Comparison of ENCODE assay signal across 31 cellular contexts in genomic region chr5:74007193-74007592, GRCh38.
"Had no signal": no experiment of that assay in that cellular context is flagged by ENCODE, and none has a peak within 500 bp of the region (broad histone marks: within the 10 kb centered on the region; RNA-seq: fewer than 3 reads in every experiment).

No MANE protein-coding gene starts in this region.

- ATAC-seq: activated naive CD4-positive, alpha-beta T cell treated with anti-CD3 and anti-CD28 coated beads, Interleukin-2, amount 50 U/mL, for 72 hours; activated naive CD8-positive, alpha-beta T cell treated with anti-CD3 and anti-CD28 coated beads, Interleukin-2, amount 50 U/mL, for 24 hours; activated T-cell treated with anti-CD3 and anti-CD28 coated beads, Interleukin-2, amount 50 U/mL, for 4 hours; activated T-cell treated with anti-CD3 and anti-CD28 coated beads, Interleukin-2, amount 50 U/mL, for 72 hours; activated T-helper 17 cell treated with anti-CD3 and anti-CD28 coated beads, Interleukin-2, amount 50 U/mL, for 72 hours; body of pancreas had no signal

- H3K27me3 ChIP-seq: adrenal gland, ascending aorta, body of pancreas, brain microvascular endothelial cell, breast epithelium, cardiac muscle cell had no signal

- H3K27ac ChIP-seq: adrenal gland, ascending aorta, body of pancreas, brain microvascular endothelial cell, breast epithelium, cardiac muscle cell had no signal

- H3K4me3 ChIP-seq: adrenal gland, ascending aorta, body of pancreas, breast epithelium, cardiac muscle cell had no signal

- H3K4me1 ChIP-seq: adrenal gland, ascending aorta, body of pancreas, breast epithelium had no signal

- DNase-seq: activated effector memory CD4-positive, alpha-beta T cell treated with anti-CD3 and anti-CD28 coated beads, Interleukin-2, amount 50 U/mL, for 16 hours; activated effector memory CD4-positive, alpha-beta T cell treated with Interleukin-2 at 50 U/mL for 16 hours; activated gamma-delta T cell; activated gamma-delta T cell treated with Interleukin-2 at 50 U/mL for 16 hours; activated naive CD4-positive, alpha-beta T cell; activated naive CD4-positive, alpha-beta T cell treated with anti-CD3 and anti-CD28 coated beads for 36 hours; activated naive CD4-positive, alpha-beta T cell treated with anti-CD3 and anti-CD28 coated beads, Interleukin-2, amount 10 ng/mL, durations not matched to agents 7 days and 5 days; activated naive CD4-positive, alpha-beta T cell treated with anti-CD3 and anti-CD28 coated beads, Interleukin-2, amount 50 U/mL, for 16 hours; activated naive CD4-positive, alpha-beta T cell treated with Interleukin-2 at 50 U/mL for 16 hours; activated naive CD8-positive, alpha-beta T cell treated with anti-CD3 and anti-CD28 coated beads for 36 hours; activated naive CD8-positive, alpha-beta T cell treated with anti-CD3 and anti-CD28 coated beads, Interleukin-2, amount 10 ng/mL, durations not matched to agents 7 days and 5 days; activated naive CD8-positive, alpha-beta T cell treated with anti-CD3 and anti-CD28 coated beads, Interleukin-2, amount 50 U/mL, for 24 hours; activated T-cell treated with anti-CD3 and anti-CD28 coated beads, Interleukin-2, amount 50 U/mL, for 24 hours; activated T-cell treated with anti-CD3 and anti-CD28 coated beads, Interleukin-2, amount 50 U/mL, for 4 hours; activated T-cell treated with anti-CD3 and anti-CD28 coated beads, Interleukin-2, amount 50 U/mL, for 48 hours; activated T-cell treated with anti-CD3 and anti-CD28 coated beads, Interleukin-2, amount 50 U/mL, for 72 hours; adrenal gland; amniotic stem cell; amygdala; anterior cingulate cortex; aorta; body of pancreas; brain microvascular endothelial cell; caudate nucleus; central memory CD4-positive, alpha-beta T cell; cerebellar nuclear complex had no signal

- H3K9me3 ChIP-seq: adrenal gland, ascending aorta, body of pancreas, breast epithelium had no signal

- H3K36me3 ChIP-seq: adrenal gland, ascending aorta, brain microvascular endothelial cell, breast epithelium, cardiac muscle cell had no signal
